22 cellular contexts compared by ENCODE assay signal in genomic region chr6:156875062-156875461, GRCh38.
"Had no signal": no experiment of that assay in that cellular context is flagged by ENCODE, and none has a peak within 500 bp of the region (broad histone marks: within the 10 kb centered on the region; RNA-seq: fewer than 3 reads in every experiment).

No MANE protein-coding gene starts in this region.

- H3K4me3 ChIP-seq: esophagus squamous epithelium, heart right ventricle, left ventricle myocardium inferior, mucosa of descending colon, ovary, right lobe of liver, smooth muscle cell, tibial artery had no signal

- H3K9me3 Mint-ChIP-seq: activated CD4-positive, alpha-beta T cell treated with anti-CD3 and anti-CD28 coated beads, Interleukin-2, amount 10 ng/mL, durations not matched to agents 7 days and 5 days; activated naive CD8-positive, alpha-beta T cell treated with anti-CD3 and anti-CD28 coated beads, Interleukin-2, amount 50 U/mL, for 24 hours; effector memory CD8-positive, alpha-beta T cell; naive B cell; stimulated activated memory B cell treated with anti-CD40 and anti-IgM and Interleukin-4, amounts not matched to agents 10 μg/mL and 1 μg/mL and 100 μg/mL, for 72 hours had no signal

- H3K27me3 ChIP-seq: esophagus squamous epithelium, heart right ventricle, ovary, right lobe of liver, tibial artery had no signal

- H3K27me3 Mint-ChIP-seq: activated CD4-positive, alpha-beta T cell treated with anti-CD3 and anti-CD28 coated beads, Interleukin-2, amount 10 ng/mL, durations not matched to agents 7 days and 5 days; activated naive CD8-positive, alpha-beta T cell treated with anti-CD3 and anti-CD28 coated beads, Interleukin-2, amount 50 U/mL, for 24 hours; effector memory CD8-positive, alpha-beta T cell; naive B cell; stimulated activated memory B cell treated with anti-CD40 and anti-IgM and Interleukin-4, amounts not matched to agents 10 μg/mL and 1 μg/mL and 100 μg/mL, for 72 hours had no signal

- H3K36me3 ChIP-seq: heart right ventricle, left ventricle myocardium inferior, ovary, right lobe of liver, tibial artery had no signal

- DNase-seq: activated CD4-positive, alpha-beta T cell treated with anti-CD3 and anti-CD28 coated beads, Interleukin-2, amount 10 ng/mL, durations not matched to agents 7 days and 5 days; activated CD4-positive, CD25-positive, alpha-beta regulatory T cell; activated naive CD4-positive, alpha-beta T cell; activated naive CD8-positive, alpha-beta T cell treated with anti-CD3 and anti-CD28 coated beads, Interleukin-2, amount 50 U/mL, for 24 hours; anterior cingulate cortex; caudate nucleus; effector memory CD8-positive, alpha-beta T cell; esophagus squamous epithelium; heart right ventricle; kidney glomerular epithelial cell; left ventricle myocardium inferior; mucosa of descending colon; naive B cell; ovary; right lobe of liver; stimulated activated CD4-positive, alpha-beta T cell treated with anti-CD3 and anti-CD28 coated beads, Interleukin-4, amount 100 ng/mL, for 1 hour; T-helper 9 cell; tibial artery had no signal

- H3K4me3 Mint-ChIP-seq: activated CD4-positive, alpha-beta T cell treated with anti-CD3 and anti-CD28 coated beads, Interleukin-2, amount 10 ng/mL, durations not matched to agents 7 days and 5 days; activated naive CD8-positive, alpha-beta T cell treated with anti-CD3 and anti-CD28 coated beads, Interleukin-2, amount 50 U/mL, for 24 hours; brain; effector memory CD8-positive, alpha-beta T cell; stimulated activated memory B cell treated with anti-CD40 and anti-IgM and Interleukin-4, amounts not matched to agents 10 μg/mL and 1 μg/mL and 100 μg/mL, for 72 hours had no signal

- FAIRE-seq: urothelium cell line had no signal

- H3K27ac Mint-ChIP-seq: activated CD4-positive, alpha-beta T cell treated with anti-CD3 and anti-CD28 coated beads, Interleukin-2, amount 10 ng/mL, durations not matched to agents 7 days and 5 days; activated naive CD8-positive, alpha-beta T cell treated with anti-CD3 and anti-CD28 coated beads, Interleukin-2, amount 50 U/mL, for 24 hours; brain; stimulated activated memory B cell treated with anti-CD40 and anti-IgM and Interleukin-4, amounts not matched to agents 10 μg/mL and 1 μg/mL and 100 μg/mL, for 72 hours had no signal

- H3K4me2 ChIP-seq: smooth muscle cell had no signal

- H3K9me3 ChIP-seq: esophagus squamous epithelium, heart right ventricle, left ventricle myocardium inferior, mucosa of descending colon, ovary, right lobe of liver, tibial artery had no signal

- H3K27ac ChIP-seq: esophagus squamous epithelium, heart right ventricle, left ventricle myocardium inferior, ovary, right lobe of liver, tibial artery had no signal

- ATAC-seq: activated naive CD8-positive, alpha-beta T cell treated with anti-CD3 and anti-CD28 coated beads, Interleukin-2, amount 50 U/mL, for 24 hours; effector memory CD8-positive, alpha-beta T cell; heart right ventricle; mucosa of descending colon; right lobe of liver; stimulated activated memory B cell treated with anti-CD40 and anti-IgM and Interleukin-4, amounts not matched to agents 10 μg/mL and 1 μg/mL and 100 μg/mL, for 72 hours had no signal
